Comparison of ENCODE assay signal across 1 cellular context in the genomic region with DNA sequence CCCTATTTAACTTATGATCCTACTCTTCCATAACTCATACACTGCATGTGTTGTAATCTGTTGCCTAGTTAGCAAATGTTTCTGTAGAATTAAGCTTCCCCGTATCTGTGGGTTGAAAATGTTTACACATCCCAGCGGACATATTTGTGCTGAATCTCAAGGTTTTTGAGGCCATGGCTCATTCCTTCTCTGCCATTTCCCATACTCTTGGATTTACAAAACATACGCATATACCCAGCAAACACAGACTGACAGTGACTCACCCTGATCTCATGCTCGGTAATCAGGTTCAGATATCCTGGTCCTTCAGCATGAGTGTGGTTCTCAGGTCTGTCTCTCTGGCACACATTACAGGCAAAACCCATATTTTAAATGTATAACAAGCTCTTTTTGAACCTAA.
TF ChIP-seq lines count a peak whose summit lies in the region.

No MANE protein-coding gene starts in this region.

TF ChIP-seq in WTC11, 78 proteins besides CTCF, POLR2A, EP300 and RAD21 (continued from another document):
- TF ChIP-seq, protein P1, sequence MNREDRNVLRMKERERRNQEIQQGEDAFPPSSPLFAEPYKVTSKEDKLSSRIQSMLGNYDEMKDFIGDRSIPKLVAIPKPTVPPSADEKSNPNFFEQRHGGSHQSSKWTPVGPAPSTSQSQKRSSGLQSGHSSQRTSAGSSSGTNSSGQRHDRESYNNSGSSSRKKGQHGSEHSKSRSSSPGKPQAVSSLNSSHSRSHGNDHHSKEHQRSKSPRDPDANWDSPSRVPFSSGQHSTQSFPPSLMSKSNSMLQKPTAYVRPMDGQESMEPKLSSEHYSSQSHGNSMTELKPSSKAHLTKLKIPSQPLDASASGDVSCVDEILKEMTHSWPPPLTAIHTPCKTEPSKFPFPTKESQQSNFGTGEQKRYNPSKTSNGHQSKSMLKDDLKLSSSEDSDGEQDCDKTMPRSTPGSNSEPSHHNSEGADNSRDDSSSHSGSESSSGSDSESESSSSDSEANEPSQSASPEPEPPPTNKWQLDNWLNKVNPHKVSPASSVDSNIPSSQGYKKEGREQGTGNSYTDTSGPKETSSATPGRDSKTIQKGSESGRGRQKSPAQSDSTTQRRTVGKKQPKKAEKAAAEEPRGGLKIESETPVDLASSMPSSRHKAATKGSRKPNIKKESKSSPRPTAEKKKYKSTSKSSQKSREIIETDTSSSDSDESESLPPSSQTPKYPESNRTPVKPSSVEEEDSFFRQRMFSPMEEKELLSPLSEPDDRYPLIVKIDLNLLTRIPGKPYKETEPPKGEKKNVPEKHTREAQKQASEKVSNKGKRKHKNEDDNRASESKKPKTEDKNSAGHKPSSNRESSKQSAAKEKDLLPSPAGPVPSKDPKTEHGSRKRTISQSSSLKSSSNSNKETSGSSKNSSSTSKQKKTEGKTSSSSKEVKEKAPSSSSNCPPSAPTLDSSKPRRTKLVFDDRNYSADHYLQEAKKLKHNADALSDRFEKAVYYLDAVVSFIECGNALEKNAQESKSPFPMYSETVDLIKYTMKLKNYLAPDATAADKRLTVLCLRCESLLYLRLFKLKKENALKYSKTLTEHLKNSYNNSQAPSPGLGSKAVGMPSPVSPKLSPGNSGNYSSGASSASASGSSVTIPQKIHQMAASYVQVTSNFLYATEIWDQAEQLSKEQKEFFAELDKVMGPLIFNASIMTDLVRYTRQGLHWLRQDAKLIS (CRISPR knock-in tag; IDR thresholded peaks at IDR 0.05; ENCODE audit: borderline replicate concordance) = no peak
- TF ChIP-seq JUN (CRISPR knock-in tag; IDR thresholded peaks at IDR 0.05) = no peak
